Comparison of ENCODE assay signal across 2 cellular contexts in the genomic region with DNA sequence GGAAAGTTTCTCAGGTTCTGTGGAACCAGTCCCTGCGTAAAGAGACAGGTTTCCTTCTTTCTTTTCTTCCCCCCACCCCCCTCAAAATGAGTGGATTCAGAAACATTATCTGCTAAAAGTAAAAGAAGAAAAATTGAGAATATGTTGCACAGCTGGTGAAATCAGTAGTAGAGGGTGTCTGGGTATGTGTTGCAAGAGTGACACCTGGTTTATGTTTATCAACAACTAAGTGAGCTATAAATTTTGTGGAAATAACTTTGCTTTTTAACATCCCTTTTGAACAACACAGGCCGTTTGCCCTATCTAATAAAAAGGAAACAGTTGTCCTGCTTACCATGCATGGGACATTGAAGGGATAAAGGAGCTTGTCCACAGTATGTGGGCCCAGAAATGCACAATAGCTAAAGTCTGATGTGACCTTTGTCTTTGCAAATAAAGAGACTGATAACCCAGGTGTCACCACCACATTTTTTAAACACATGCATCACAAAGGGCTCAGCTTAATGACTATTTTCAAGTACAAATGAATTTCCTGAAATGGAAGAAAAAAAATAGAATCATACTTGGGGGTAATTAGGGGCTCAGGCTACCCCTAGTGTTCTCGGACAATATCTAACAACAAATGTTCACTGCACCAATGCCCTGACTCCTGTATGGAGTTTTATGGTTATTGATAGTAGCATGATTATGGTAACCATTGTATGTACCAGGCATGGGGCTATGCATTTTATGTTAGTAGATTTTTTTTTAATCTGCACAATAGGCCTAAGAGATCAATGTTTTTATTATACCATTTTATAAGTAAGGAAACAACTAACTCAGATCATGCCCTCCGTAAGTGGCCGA.
A peak's percentile ranks its signal among the peaks of the same experiment; 100 is the strongest.
TF ChIP-seq lines count a peak whose summit lies in the region.

No MANE protein-coding gene starts in this region.

TF ChIP-seq in WTC11, 78 proteins besides CTCF, POLR2A, EP300 and RAD21 (continued from another document):
- TF ChIP-seq E2F1 (CRISPR knock-in tag; IDR thresholded peaks at IDR 0.05) = no peak
TF ChIP-seq in WTC11: peak in this region for 0.

TF ChIP-seq in HepG2, 621 proteins besides CTCF, POLR2A, EP300 and RAD21 (continued from another document and continues in another):
- TF ChIP-seq ZBED4 (CRISPR knock-in tag; IDR thresholded peaks at IDR 0.05; ENCODE audit: borderline replicate concordance) (peak; percentile 86; the same call in 1 of the 2 replicates), ZNF30 (CRISPR knock-in tag; IDR thresholded peaks at IDR 0.05) (no peak), PAF1 (CRISPR knock-in tag; IDR thresholded peaks at IDR 0.05) (no peak), MEIS2 (CRISPR knock-in tag; IDR thresholded peaks at IDR 0.05) (no peak), GRHL1 (CRISPR knock-in tag; conservative IDR thresholded peaks at IDR 0.05) (no peak), NFRKB (IDR thresholded peaks at IDR 0.05) (no peak), ZBTB8A (CRISPR knock-in tag; IDR thresholded peaks at IDR 0.05; ENCODE audit: borderline replicate concordance, low read depth) (no peak), TAF15 (IDR thresholded peaks at IDR 0.05; ENCODE audit: low read depth, low read length, poor library complexity, severe bottlenecking) (no peak), FOXA1 (IDR thresholded peaks at IDR 0.05) (no peak), FOXA1 (CRISPR knock-in tag; IDR thresholded peaks at IDR 0.05) (peak; percentile 90), SOX6 (IDR thresholded peaks at IDR 0.05) (no peak), SOX6 (CRISPR knock-in tag; IDR thresholded peaks at IDR 0.05) (peak; percentile 98), MYNN (CRISPR knock-in tag; IDR thresholded peaks at IDR 0.05; ENCODE audit: low read depth) (no peak), ZNF589 (CRISPR knock-in tag; conservative IDR thresholded peaks at IDR 0.05) (no peak), ZNF629 (CRISPR knock-in tag; conservative IDR thresholded peaks at IDR 0.05) (no peak; the same call in 1 of the 2 replicates), ZBTB7B (CRISPR knock-in tag; IDR thresholded peaks at IDR 0.05) (peak; percentile 84; the same call in 1 of the 2 replicates), IRF1 (CRISPR knock-in tag; IDR thresholded peaks at IDR 0.05; ENCODE audit: low read depth) (no peak), ZNF713 (CRISPR knock-in tag; IDR thresholded peaks at IDR 0.05) (no peak), ZBTB38 (CRISPR knock-in tag; IDR thresholded peaks at IDR 0.05) (no peak), ELF1 (CRISPR knock-in tag; IDR thresholded peaks at IDR 0.05) (no peak; the same call in 1 of the 2 replicates), NFKBIZ (CRISPR knock-in tag; IDR thresholded peaks at IDR 0.05) (no peak), HHEX (CRISPR knock-in tag; IDR thresholded peaks at IDR 0.05) (peak; percentile 52; the same call in 1 of the 2 replicates), ZNF432 (CRISPR knock-in tag; IDR thresholded peaks at IDR 0.05; ENCODE audit: borderline replicate concordance) (no peak), YY1 (IDR thresholded peaks at IDR 0.05; ENCODE audit: insufficient read depth, insufficient replicate concordance, low read depth, low read length) (no peak), JARID2 (CRISPR knock-in tag; IDR thresholded peaks at IDR 0.05; ENCODE audit: insufficient replicate concordance) (no peak), FOXP4 (CRISPR knock-in tag; IDR thresholded peaks at IDR 0.05) (peak; percentile 95), NAIF1 (CRISPR knock-in tag; IDR thresholded peaks at IDR 0.05; ENCODE audit: borderline replicate concordance) (0 out of 2 replicates have a peak, but pooled peaks have one; percentile 28), ZMYM4 (CRISPR knock-in tag; IDR thresholded peaks at IDR 0.05) (peak; percentile 76), ZFP62 (CRISPR knock-in tag; IDR thresholded peaks at IDR 0.05) (no peak), ZNF382 (CRISPR knock-in tag; IDR thresholded peaks at IDR 0.05; ENCODE audit: borderline replicate concordance) (no peak), NCOA2 (CRISPR knock-in tag; IDR thresholded peaks at IDR 0.05) (peak; percentile 91), HOMEZ (CRISPR knock-in tag; IDR thresholded peaks at IDR 0.05; ENCODE audit: low read depth) (peak; percentile 88), RFXAP (CRISPR knock-in tag; IDR thresholded peaks at IDR 0.05; ENCODE audit: borderline replicate concordance) (no peak), CENPX (CRISPR knock-in tag; IDR thresholded peaks at IDR 0.05) (no peak), ZNF256 (CRISPR knock-in tag; conservative IDR thresholded peaks at IDR 0.05) (no peak), SRSF1 (optimal IDR thresholded peaks at IDR 0.05; ENCODE audit: low read depth, low read length) (no peak), ZSCAN29 (CRISPR knock-in tag; conservative IDR thresholded peaks at IDR 0.05) (0 out of 2 replicates have a peak, but pooled peaks have one; percentile 51), PRPF4 (IDR thresholded peaks at IDR 0.05; ENCODE audit: low read depth, low read length, poor library complexity, severe bottlenecking) (no peak), CERS6 (CRISPR knock-in tag; IDR thresholded peaks at IDR 0.05) (no peak), ZNF83 (CRISPR knock-in tag; IDR thresholded peaks at IDR 0.05; ENCODE audit: borderline replicate concordance) (no peak), WIZ (CRISPR knock-in tag; IDR thresholded peaks at IDR 0.05) (no peak), ZNF777 (CRISPR knock-in tag; IDR thresholded peaks at IDR 0.05) (no peak), RBM39 (IDR thresholded peaks at IDR 0.05; ENCODE audit: low read depth, low read length, poor library complexity, severe bottlenecking) (no peak), ZNF563 (CRISPR knock-in tag; IDR thresholded peaks at IDR 0.05) (no peak), CC2D1A (CRISPR knock-in tag; IDR thresholded peaks at IDR 0.05) (no peak)
- TF ChIP-seq, protein P1, sequence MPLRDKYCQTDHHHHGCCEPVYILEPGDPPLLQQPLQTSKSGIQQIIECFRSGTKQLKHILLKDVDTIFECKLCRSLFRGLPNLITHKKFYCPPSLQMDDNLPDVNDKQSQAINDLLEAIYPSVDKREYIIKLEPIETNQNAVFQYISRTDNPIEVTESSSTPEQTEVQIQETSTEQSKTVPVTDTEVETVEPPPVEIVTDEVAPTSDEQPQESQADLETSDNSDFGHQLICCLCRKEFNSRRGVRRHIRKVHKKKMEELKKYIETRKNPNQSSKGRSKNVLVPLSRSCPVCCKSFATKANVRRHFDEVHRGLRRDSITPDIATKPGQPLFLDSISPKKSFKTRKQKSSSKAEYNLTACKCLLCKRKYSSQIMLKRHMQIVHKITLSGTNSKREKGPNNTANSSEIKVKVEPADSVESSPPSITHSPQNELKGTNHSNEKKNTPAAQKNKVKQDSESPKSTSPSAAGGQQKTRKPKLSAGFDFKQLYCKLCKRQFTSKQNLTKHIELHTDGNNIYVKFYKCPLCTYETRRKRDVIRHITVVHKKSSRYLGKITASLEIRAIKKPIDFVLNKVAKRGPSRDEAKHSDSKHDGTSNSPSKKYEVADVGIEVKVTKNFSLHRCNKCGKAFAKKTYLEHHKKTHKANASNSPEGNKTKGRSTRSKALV (CRISPR knock-in tag; IDR thresholded peaks at IDR 0.05) = no peak
- TF ChIP-seq, protein P2, sequence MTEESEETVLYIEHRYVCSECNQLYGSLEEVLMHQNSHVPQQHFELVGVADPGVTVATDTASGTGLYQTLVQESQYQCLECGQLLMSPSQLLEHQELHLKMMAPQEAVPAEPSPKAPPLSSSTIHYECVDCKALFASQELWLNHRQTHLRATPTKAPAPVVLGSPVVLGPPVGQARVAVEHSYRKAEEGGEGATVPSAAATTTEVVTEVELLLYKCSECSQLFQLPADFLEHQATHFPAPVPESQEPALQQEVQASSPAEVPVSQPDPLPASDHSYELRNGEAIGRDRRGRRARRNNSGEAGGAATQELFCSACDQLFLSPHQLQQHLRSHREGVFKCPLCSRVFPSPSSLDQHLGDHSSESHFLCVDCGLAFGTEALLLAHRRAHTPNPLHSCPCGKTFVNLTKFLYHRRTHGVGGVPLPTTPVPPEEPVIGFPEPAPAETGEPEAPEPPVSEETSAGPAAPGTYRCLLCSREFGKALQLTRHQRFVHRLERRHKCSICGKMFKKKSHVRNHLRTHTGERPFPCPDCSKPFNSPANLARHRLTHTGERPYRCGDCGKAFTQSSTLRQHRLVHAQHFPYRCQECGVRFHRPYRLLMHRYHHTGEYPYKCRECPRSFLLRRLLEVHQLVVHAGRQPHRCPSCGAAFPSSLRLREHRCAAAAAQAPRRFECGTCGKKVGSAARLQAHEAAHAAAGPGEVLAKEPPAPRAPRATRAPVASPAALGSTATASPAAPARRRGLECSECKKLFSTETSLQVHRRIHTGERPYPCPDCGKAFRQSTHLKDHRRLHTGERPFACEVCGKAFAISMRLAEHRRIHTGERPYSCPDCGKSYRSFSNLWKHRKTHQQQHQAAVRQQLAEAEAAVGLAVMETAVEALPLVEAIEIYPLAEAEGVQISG (CRISPR knock-in tag; IDR thresholded peaks at IDR 0.05) = no peak
- TF ChIP-seq, protein P3, sequence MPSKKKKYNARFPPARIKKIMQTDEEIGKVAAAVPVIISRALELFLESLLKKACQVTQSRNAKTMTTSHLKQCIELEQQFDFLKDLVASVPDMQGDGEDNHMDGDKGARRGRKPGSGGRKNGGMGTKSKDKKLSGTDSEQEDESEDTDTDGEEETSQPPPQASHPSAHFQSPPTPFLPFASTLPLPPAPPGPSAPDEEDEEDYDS (CRISPR knock-in tag; IDR thresholded peaks at IDR 0.05) = peak; percentile 63; the same call in 1 of the 2 replicates
